8 cellular contexts compared by ENCODE assay signal in genomic region chr7:74253331-74253730, GRCh38. TPM values are rescaled to one million over a fixed set of nuclear protein-coding genes. Genes with fewer than 3 reads are reported as not detected.
A peak's percentile ranks its signal among the peaks of the same experiment; 100 is the strongest.
DNase-seq lines count a peak whose midpoint lies in the region; ATAC-seq, FAIRE-seq and TF ChIP-seq lines count a peak whose summit lies in the region.

No MANE protein-coding gene starts in this region.

- TF ChIP-seq CTCF in keratinocyte (optimal IDR thresholded peaks at IDR 0.05 in 1 of 3, IDR thresholded peaks at IDR 0.05 in 1 of 3, conservative IDR thresholded peaks at IDR 0.05 in 1 of 3; ENCODE audit: extremely low read depth in 1 of 3, insufficient read depth in 2 of 3, low read length in 3 of 3), result no peak
- no peak for TF ChIP-seq CTCF in tibial artery (IDR thresholded peaks at IDR 0.05)

- no peaks in the 10 kb centered on the region for H4K20me1 ChIP-seq in keratinocyte (ENCODE audit: control insufficient read depth, extremely low read depth, insufficient read depth, low read length)

- H3K4me1 ChIP-seq in keratinocyte (ENCODE audit: control insufficient read depth, extremely low read depth, insufficient read depth, low read length), result peaks cover 8% of the 10 kb centered on the region
- peaks cover 0 to 33% (median 30%) of the 10 kb centered on the region in 4 donors for H3K4me1 ChIP-seq in tibial artery

- no peaks in the 10 kb centered on the region for H3K9me3 ChIP-seq in keratinocyte (ENCODE audit: control insufficient read depth, low read depth, low read length)
- no peaks in the 10 kb centered on the region for H3K9me3 ChIP-seq in tibial artery

- FAIRE-seq in keratinocyte (lab: Jason Lieb, UNC), result no peak

- CTCF ChIA-PET in activated naive CD4-positive, alpha-beta T cell treated with anti-CD3 and anti-CD28 coated beads for 36 hours (lab: Charles Lee), result interaction anchor here (1.2 to 2.0 kb wide), 2 partner anchors 30 to 147 kb away, joined by 3 to 8 read pairs; no protein-coding TSS in a partner anchor

- ATAC-seq in HG03342 (IDR thresholded peaks at IDR 0.05; ENCODE audit: unreplicated experiment) (no peak), HG02763 (IDR thresholded peaks at IDR 0.05; ENCODE audit: unreplicated experiment) (no peak)

- intact Hi-C loops in activated naive CD4-positive, alpha-beta T cell treated with anti-CD3 and anti-CD28 coated beads for 36 hours (cut with micrococcal nuclease), result loop anchor here (5.0 kb wide), 2 partner anchors 404 to 731 kb away; partner anchors contain the start of genes BAZ1B and GTF2I
- intact Hi-C loops in activated T-helper 2 cell treated with anti-CD3 and anti-CD28 coated beads, Interferon-gamma antibody, Interleukin-2, Interleukin-4, amounts not matched to agents 10 μg/mL and 5 μg/mL and 100 μg/mL, durations not matched to agents 14 hours and 24 hours and 36 hours (cut with micrococcal nuclease), result loop anchor here (5.0 kb wide), 1 partner anchor 46 kb away; no protein-coding TSS in a partner anchor
- intact Hi-C loops in tibial artery (cut with DNase I; ENCODE audit: low total_unique reads), result loop anchor here (10.0 kb wide), 1 partner anchor 169 kb away; the partner anchor contains the start of gene LIMK1

- peak; percentile 21 for DNase-seq in activated naive CD4-positive, alpha-beta T cell treated with anti-CD3 and anti-CD28 coated beads for 36 hours
- no peak for DNase-seq in activated naive CD4-positive, alpha-beta T cell treated with Interleukin-2 at 50 U/mL for 16 hours
- no peak for DNase-seq in activated T-helper 2 cell treated with anti-CD3 and anti-CD28 coated beads, Interferon-gamma antibody, Interleukin-2, Interleukin-4, amounts not matched to agents 10 μg/mL and 5 μg/mL and 100 μg/mL, durations not matched to agents 14 hours and 24 hours and 36 hours (ENCODE audit: low spot score)
- no peak for DNase-seq in keratinocyte (ENCODE audit: low read depth, low spot score)
- no peak for DNase-seq in tibial artery
- no peak for DNase-seq in UCSD-AML1 (lab: John Stamatoyannopoulos, UW; ENCODE audit: unreplicated experiment)

- H3K4me3 ChIP-seq in keratinocyte (ENCODE audit: control insufficient read depth in 2 of 3, extremely low read depth in 1 of 3, insufficient read depth in 2 of 3, low read depth in 1 of 3, low read length in 3 of 3), result peak overlapping the region; percentile 68 to 98 (median 89)
- H3K4me3 ChIP-seq in tibial artery, result peak overlapping the region; percentile 64 to 67

- H3K9me1 ChIP-seq in keratinocyte (ENCODE audit: control insufficient read depth, extremely low read depth, insufficient read depth, low read length), result no peaks in the 10 kb centered on the region

- peak overlapping the region; percentile 95 for H3K4me3 Mint-ChIP-seq in activated naive CD4-positive, alpha-beta T cell treated with anti-CD3 and anti-CD28 coated beads for 36 hours
- peak overlapping the region; percentile 96 for H3K4me3 Mint-ChIP-seq in activated T-helper 2 cell treated with anti-CD3 and anti-CD28 coated beads, Interferon-gamma antibody, Interleukin-2, Interleukin-4, amounts not matched to agents 10 μg/mL and 5 μg/mL and 100 μg/mL, durations not matched to agents 14 hours and 24 hours and 36 hours (ENCODE audit: low read depth)

- H3K79me2 ChIP-seq in keratinocyte (ENCODE audit: control insufficient read depth, insufficient read depth, low read length), result peaks cover 15% of the 10 kb centered on the region

- no peaks in the 10 kb centered on the region for H3K27me3 Mint-ChIP-seq in activated naive CD4-positive, alpha-beta T cell treated with anti-CD3 and anti-CD28 coated beads for 36 hours (ENCODE audit: low read depth)
- no peaks in the 10 kb centered on the region for H3K27me3 Mint-ChIP-seq in activated T-helper 2 cell treated with anti-CD3 and anti-CD28 coated beads, Interferon-gamma antibody, Interleukin-2, Interleukin-4, amounts not matched to agents 10 μg/mL and 5 μg/mL and 100 μg/mL, durations not matched to agents 14 hours and 24 hours and 36 hours (ENCODE audit: low read depth)

- peak overlapping the region; percentile 85 for H3K9ac ChIP-seq in keratinocyte (ENCODE audit: control insufficient read depth, extremely low read depth, insufficient read depth, low read length)

- no peaks in the 10 kb centered on the region for H3K9me3 Mint-ChIP-seq in activated naive CD4-positive, alpha-beta T cell treated with anti-CD3 and anti-CD28 coated beads for 36 hours
- no peaks in the 10 kb centered on the region for H3K9me3 Mint-ChIP-seq in activated T-helper 2 cell treated with anti-CD3 and anti-CD28 coated beads, Interferon-gamma antibody, Interleukin-2, Interleukin-4, amounts not matched to agents 10 μg/mL and 5 μg/mL and 100 μg/mL, durations not matched to agents 14 hours and 24 hours and 36 hours

- dilution Hi-C loops in keratinocyte (cut with MboI; ENCODE audit: extremely low pct_ligation_motif_present, low sequenced_read_pairs), result no loop called here

- peaks cover 20% of the 10 kb centered on the region for H3K4me1 Mint-ChIP-seq in activated naive CD4-positive, alpha-beta T cell treated with anti-CD3 and anti-CD28 coated beads for 36 hours (ENCODE audit: low read depth)
- H3K4me1 Mint-ChIP-seq in activated T-helper 2 cell treated with anti-CD3 and anti-CD28 coated beads, Interferon-gamma antibody, Interleukin-2, Interleukin-4, amounts not matched to agents 10 μg/mL and 5 μg/mL and 100 μg/mL, durations not matched to agents 14 hours and 24 hours and 36 hours (ENCODE audit: low read depth), result peaks cover 17% of the 10 kb centered on the region

- peak overlapping the region; percentile 95 for H3K27ac Mint-ChIP-seq in activated naive CD4-positive, alpha-beta T cell treated with anti-CD3 and anti-CD28 coated beads for 36 hours
- peak overlapping the region; percentile 91 for H3K27ac Mint-ChIP-seq in activated T-helper 2 cell treated with anti-CD3 and anti-CD28 coated beads, Interferon-gamma antibody, Interleukin-2, Interleukin-4, amounts not matched to agents 10 μg/mL and 5 μg/mL and 100 μg/mL, durations not matched to agents 14 hours and 24 hours and 36 hours

- H3K4me2 ChIP-seq in keratinocyte (ENCODE audit: control insufficient read depth, extremely low read depth, insufficient read depth, low read depth, low read length), result peak overlapping the region; percentile 91

- H3K27ac ChIP-seq in keratinocyte (ENCODE audit: control insufficient read depth, insufficient read depth, low read length) (peak overlapping the region; percentile 74), tibial artery (peak overlapping the region in 1 of 2 donors; percentile 88)

- peaks cover 7 to 11% of the 10 kb centered on the region in 2 experiments for H3K36me3 ChIP-seq in keratinocyte (ENCODE audit: control insufficient read depth in 2 of 2, extremely low read depth in 1 of 2, insufficient read depth in 2 of 2, low read length in 2 of 2)
- peaks cover 19 to 32% (median 30%) of the 10 kb centered on the region in 3 donors for H3K36me3 ChIP-seq in tibial artery

- peaks cover 33% of the 10 kb centered on the region for H3K36me3 Mint-ChIP-seq in activated naive CD4-positive, alpha-beta T cell treated with anti-CD3 and anti-CD28 coated beads for 36 hours (ENCODE audit: low read depth)
- peaks cover 38% of the 10 kb centered on the region for H3K36me3 Mint-ChIP-seq in activated T-helper 2 cell treated with anti-CD3 and anti-CD28 coated beads, Interferon-gamma antibody, Interleukin-2, Interleukin-4, amounts not matched to agents 10 μg/mL and 5 μg/mL and 100 μg/mL, durations not matched to agents 14 hours and 24 hours and 36 hours (ENCODE audit: low read depth)

- H2AFZ ChIP-seq in keratinocyte (ENCODE audit: control insufficient read depth, low read length), result peak overlapping the region; percentile 35

- H3K27me3 ChIP-seq in keratinocyte (ENCODE audit: control insufficient read depth, extremely low read depth, insufficient read depth, low read length) (no peaks in the 10 kb centered on the region), tibial artery (no peaks in the 10 kb centered on the region)

RNA-seq across cellular contexts. Expression of gene RFC2, which starts 0.9 kb away (rescaled TPM):
- 10 to 100 TPM; 91.5 to 96.0 TPM for total RNA-seq in activated naive CD4-positive, alpha-beta T cell treated with anti-CD3 and anti-CD28 coated beads for 36 hours
- 82.9 and 85.2 TPM in 2 replicates for total RNA-seq in activated T-helper 2 cell treated with anti-CD3 and anti-CD28 coated beads, Interferon-gamma antibody, Interleukin-2, Interleukin-4, amounts not matched to agents 10 μg/mL and 5 μg/mL and 100 μg/mL, durations not matched to agents 14 hours and 24 hours and 36 hours
- polyA plus RNA-seq in keratinocyte, result 14.5 to 24.9 TPM (median 24.7 TPM) in 3 replicates
- 12.6 TPM for polyA plus RNA-seq in keratinocyte (2011; ENCODE audit: low read depth)
- polyA plus RNA-seq in keratinocyte (2011; cell fraction: cytosol; rRNA removed), result 15.3 and 16.2 TPM in 2 replicates
- polyA plus RNA-seq in keratinocyte (2011; cell fraction: nucleus; rRNA removed), result 10.3 and 11.2 TPM in 2 replicates
- 8.9 and 30.6 TPM in 2 replicates for polyA plus RNA-seq in keratinocyte (2012; ENCODE audit: low replicate concordance)
- polyA minus RNA-seq in keratinocyte, result 18.9 to 38.2 TPM (median 29.1 TPM) in 3 replicates
- 11.1 TPM for polyA minus RNA-seq in keratinocyte (2011; cell fraction: cytosol; rRNA and poly(A)+ RNA removed)
- polyA minus RNA-seq in keratinocyte (2011; cell fraction: nucleus; rRNA and poly(A)+ RNA removed), result 4.7 and 8.5 TPM in 2 replicates

RNA-seq across cellular contexts. Expression of gene CLIP2, which starts 35.9 kb away (rescaled TPM):
- 1 to 10 TPM; 1.2 to 1.6 TPM for total RNA-seq in activated naive CD4-positive, alpha-beta T cell treated with anti-CD3 and anti-CD28 coated beads for 36 hours
- 2.1 and 2.7 TPM in 2 replicates for total RNA-seq in activated T-helper 2 cell treated with anti-CD3 and anti-CD28 coated beads, Interferon-gamma antibody, Interleukin-2, Interleukin-4, amounts not matched to agents 10 μg/mL and 5 μg/mL and 100 μg/mL, durations not matched to agents 14 hours and 24 hours and 36 hours
- polyA plus RNA-seq in keratinocyte, result 2.6 to 4.1 TPM (median 3.8 TPM) in 3 replicates
- 20.4 TPM for polyA plus RNA-seq in keratinocyte (2011; ENCODE audit: low read depth)
- 2.1 and 5.5 TPM in 2 replicates for polyA plus RNA-seq in keratinocyte (2011; cell fraction: cytosol; rRNA removed)
- 8.1 and 12.2 TPM in 2 replicates for polyA plus RNA-seq in keratinocyte (2011; cell fraction: nucleus; rRNA removed)
- 8.4 and 18.0 TPM in 2 replicates for polyA plus RNA-seq in keratinocyte (2012; ENCODE audit: low replicate concordance)
- polyA minus RNA-seq in keratinocyte, result 5.5 to 21.8 TPM (median 5.9 TPM) in 3 replicates
- 10.0 TPM for polyA minus RNA-seq in keratinocyte (2011; cell fraction: cytosol; rRNA and poly(A)+ RNA removed)
- 9.7 and 13.0 TPM in 2 replicates for polyA minus RNA-seq in keratinocyte (2011; cell fraction: nucleus; rRNA and poly(A)+ RNA removed)

RNA-seq across cellular contexts. Expression of gene LAT2, which starts 43.5 kb away (rescaled TPM):
- total RNA-seq in activated naive CD4-positive, alpha-beta T cell treated with anti-CD3 and anti-CD28 coated beads for 36 hours, result 1 to 10 TPM; 2.4 to 2.6 TPM
- 20.2 and 22.2 TPM in 2 replicates for total RNA-seq in activated T-helper 2 cell treated with anti-CD3 and anti-CD28 coated beads, Interferon-gamma antibody, Interleukin-2, Interleukin-4, amounts not matched to agents 10 μg/mL and 5 μg/mL and 100 μg/mL, durations not matched to agents 14 hours and 24 hours and 36 hours
- polyA plus RNA-seq in keratinocyte, result 0.49 to 0.82 TPM (median 0.63 TPM) in 3 replicates
- 1.1 TPM for polyA plus RNA-seq in keratinocyte (2011; ENCODE audit: low read depth)
- polyA plus RNA-seq in keratinocyte (2011; cell fraction: cytosol; rRNA removed), result 0.33 and 0.39 TPM in 2 replicates
- polyA plus RNA-seq in keratinocyte (2011; cell fraction: nucleus; rRNA removed), result 3.9 TPM in 2 replicates
- 0.61 and 2.0 TPM in 2 replicates for polyA plus RNA-seq in keratinocyte (2012; ENCODE audit: low replicate concordance)
- polyA minus RNA-seq in keratinocyte, result 0.16 to 1.8 TPM (median 1.4 TPM) in 3 replicates
- not detected for polyA minus RNA-seq in keratinocyte (2011; cell fraction: cytosol; rRNA and poly(A)+ RNA removed)
- 1.5 and 2.6 TPM in 2 replicates for polyA minus RNA-seq in keratinocyte (2011; cell fraction: nucleus; rRNA and poly(A)+ RNA removed)
